Comparison of ENCODE assay signal across 22 cellular contexts in the genomic region with DNA sequence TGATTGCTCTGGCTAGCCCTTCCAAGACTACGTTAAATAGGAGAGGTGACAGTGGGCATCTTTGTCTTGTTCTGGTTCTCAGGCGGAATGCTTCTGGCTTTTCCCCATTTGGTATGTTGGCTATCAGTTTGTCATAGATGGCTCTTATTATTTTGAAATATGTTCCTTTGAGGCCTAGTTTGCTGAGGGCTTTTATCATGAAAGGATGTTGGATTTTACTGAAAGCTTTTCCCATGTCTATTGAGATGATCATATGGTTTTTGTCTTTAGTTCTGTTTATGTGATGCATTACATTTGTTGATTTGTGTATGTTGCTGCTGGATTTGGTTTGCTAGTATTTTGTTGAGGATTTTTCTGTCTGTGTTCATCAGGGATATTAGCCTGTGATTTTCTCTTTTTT.
"Had no signal": no experiment of that assay in that cellular context is flagged by ENCODE, and none has a peak within 500 bp of the region (broad histone marks: within the 10 kb centered on the region; RNA-seq: fewer than 3 reads in every experiment).

No MANE protein-coding gene starts in this region.

- H3K9ac ChIP-seq: KMS-11, SK-N-SH had no signal

- H3K4me3 Mint-ChIP-seq: T-cell had no signal

- H3K27me3 Mint-ChIP-seq: T-cell had no signal

- DNase-seq: Kasumi-1, MM.1S, NCI-H1092 treated with DMSO at 0.1 percent for 48 hours, NCI-H1436, NCI-H187, NCI-H2029, NCI-H2081 treated with DMSO at 0.1 percent for 48 hours, NCI-H2171, NCI-H226, NCI-H446, NCI-H510A, NCI-H524 treated with DMSO at 0.1 percent for 48 hours, NCI-H69, NCI-H774, Right ventricle myocardium superior, RPMI8226, SIG-M5, SK-N-SH, SW 1271, T-cell had no signal

- FAIRE-seq: RCC 7860 had no signal

- ATAC-seq: T-cell had no signal

- H3K4me2 ChIP-seq: KMS-11, SK-N-SH had no signal

- H3K27ac ChIP-seq: KMS-11 had no signal
